Comparison of ENCODE assay signal across 8 cellular contexts in the genomic region with DNA sequence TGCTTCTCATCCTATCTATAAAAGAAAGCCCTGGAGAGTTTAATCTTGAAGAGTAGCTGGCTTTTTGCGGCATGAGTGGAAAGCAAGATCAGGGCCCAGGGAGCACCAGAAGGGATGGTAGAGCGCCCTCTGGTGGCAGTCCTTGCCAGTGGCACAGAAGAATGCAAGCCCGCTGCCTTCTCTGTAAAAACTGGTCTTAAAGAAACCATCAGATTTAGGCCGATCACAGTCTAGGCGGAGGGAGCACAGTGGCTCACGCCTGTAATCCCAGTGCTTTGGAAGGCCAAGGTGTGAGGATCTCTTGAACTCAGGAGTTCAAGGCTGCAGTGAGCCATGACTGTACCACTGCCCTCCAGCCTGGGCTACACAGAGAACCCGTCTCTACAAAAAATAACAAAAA. TPM values are rescaled to one million over a fixed set of nuclear protein-coding genes. Genes with fewer than 3 reads are reported as not detected.
DNase-seq lines count a peak whose midpoint lies in the region; ATAC-seq and TF ChIP-seq lines count a peak whose summit lies in the region.

No MANE protein-coding gene starts in this region.

- H3K4me3 ChIP-seq in ACC112 (ENCODE audit: low read depth, low read length) (no peak overlapping the region), Peyer's patch (no peak overlapping the region), fibroblast of pulmonary artery (replicated peaks; ENCODE audit: low read depth, low read length) (no peak overlapping the region), neural cell (ENCODE audit: low read length) (no peak overlapping the region)

- peaks cover 13% of the 10 kb centered on the region for H3K4me1 ChIP-seq in ACC112 (ENCODE audit: control insufficient read depth, insufficient read depth, low read length, unreplicated experiment)
- H3K4me1 ChIP-seq in Peyer's patch: peaks cover 0 to 15% (median 3%) of the 10 kb centered on the region in 4 donors

- ATAC-seq in GM18867 (IDR thresholded peaks at IDR 0.05; ENCODE audit: unreplicated experiment): peak; percentile 65
- ATAC-seq in activated T-cell treated with anti-CD3 and anti-CD28 coated beads, Interleukin-2, amount 50 U/mL, for 4 hours: peak; percentile 64 to 82

- H4K20me1 ChIP-seq in neural cell (ENCODE audit: insufficient read depth): no peaks in the 10 kb centered on the region

- TF ChIP-seq POLR2A in Peyer's patch (IDR thresholded peaks at IDR 0.05): no peak

- H3K9ac ChIP-seq in neural cell (ENCODE audit: low read length): no peak overlapping the region

- H3K4me1 Mint-ChIP-seq in activated T-cell treated with anti-CD3 and anti-CD28 coated beads, Interleukin-2, amount 50 U/mL, for 4 hours (ENCODE audit: low read depth): no peaks in the 10 kb centered on the region

- H3K27me3 ChIP-seq in ACC112 (ENCODE audit: insufficient read depth, low read length) (no peaks in the 10 kb centered on the region), Peyer's patch (no peaks in the 10 kb centered on the region), neural cell (ENCODE audit: insufficient read depth, low read depth, low read length) (no peaks in the 10 kb centered on the region)

- H3K36me3 ChIP-seq in ACC112 (ENCODE audit: insufficient read depth, low read length): no peaks in the 10 kb centered on the region
- no peaks in the 10 kb centered on the region for H3K36me3 ChIP-seq in Peyer's patch
- H3K36me3 ChIP-seq in neural cell (ENCODE audit: insufficient read depth, low read length): no peaks in the 10 kb centered on the region

- TF ChIP-seq EP300 in Ishikawa (IDR thresholded peaks at IDR 0.05; ENCODE audit: borderline replicate concordance) (no peak), neural cell (conservative IDR thresholded peaks at IDR 0.05; ENCODE audit: poor library complexity, severe bottlenecking) (no peak)

- H3K4me2 ChIP-seq in neural cell (ENCODE audit: low read length): no peak overlapping the region

- H3K36me3 Mint-ChIP-seq in activated T-cell treated with anti-CD3 and anti-CD28 coated beads, Interleukin-2, amount 50 U/mL, for 4 hours (ENCODE audit: insufficient read depth): no peaks in the 10 kb centered on the region

- H3F3A ChIP-seq in neural cell (ENCODE audit: insufficient read depth, low read length, poor library complexity, severe bottlenecking): no peaks in the 10 kb centered on the region

- H3K27ac ChIP-seq in ACC112 (ENCODE audit: low read depth, low read length): no peak overlapping the region
- no peak overlapping the region for H3K27ac ChIP-seq in Peyer's patch
- H3K27ac ChIP-seq in neural cell (ENCODE audit: low read length): no peak overlapping the region

- peak; percentile 80 to 94 (median 88) for DNase-seq in Peyer's patch
- peak; percentile 79 for DNase-seq in activated T-cell treated with anti-CD3 and anti-CD28 coated beads, Interleukin-2, amount 50 U/mL, for 4 hours
- DNase-seq in fibroblast of pulmonary artery (ENCODE audit: low read depth): peak; percentile 91
- peak; percentile 68 for DNase-seq in stimulated activated naive CD4-positive, alpha-beta T cell treated with Interleukin-2 at 50 U/mL for 16 hours (lab: John Stamatoyannopoulos, UW)

- H3K27me3 Mint-ChIP-seq in activated T-cell treated with anti-CD3 and anti-CD28 coated beads, Interleukin-2, amount 50 U/mL, for 4 hours (ENCODE audit: low read depth): peaks cover 3% of the 10 kb centered on the region

- no peaks in the 10 kb centered on the region for H3K9me2 ChIP-seq in neural cell (ENCODE audit: insufficient read depth, low read length)

- peak overlapping the region; percentile 79 for H2AFZ ChIP-seq in ACC112 (ENCODE audit: low read length, unreplicated experiment)
- no peak overlapping the region for H2AFZ ChIP-seq in neural cell (ENCODE audit: low read depth, low read length)

- H3K9me3 ChIP-seq in Peyer's patch (no peaks in the 10 kb centered on the region), neural cell (ENCODE audit: low read length) (no peaks in the 10 kb centered on the region)

- H3K79me2 ChIP-seq in ACC112 (ENCODE audit: control insufficient read depth, insufficient read depth, low read length, unreplicated experiment) (no peaks in the 10 kb centered on the region), neural cell (replicated peaks; ENCODE audit: insufficient read depth, low read length) (no peaks in the 10 kb centered on the region)

- no peak overlapping the region for H3K4me3 Mint-ChIP-seq in activated T-cell treated with anti-CD3 and anti-CD28 coated beads, Interleukin-2, amount 50 U/mL, for 4 hours

- TF ChIP-seq RAD21 in Ishikawa (IDR thresholded peaks at IDR 0.05; ENCODE audit: low read depth): peak; percentile 97
- TF ChIP-seq RAD21 in neural cell (conservative IDR thresholded peaks at IDR 0.05): peak; percentile 66

- TF ChIP-seq CTCF in Peyer's patch (IDR thresholded peaks at IDR 0.05) (peak; percentile 58 to 96 (median 90)), fibroblast of pulmonary artery (IDR thresholded peaks at IDR 0.05; ENCODE audit: low read length, missing control alignments) (peak; percentile 94), neural cell (IDR thresholded peaks at IDR 0.05; ENCODE audit: poor library complexity, severe bottlenecking) (peak; percentile 74)

- H3K9me3 Mint-ChIP-seq in activated T-cell treated with anti-CD3 and anti-CD28 coated beads, Interleukin-2, amount 50 U/mL, for 4 hours: no peaks in the 10 kb centered on the region

TF ChIP-seq in Ishikawa, 13 proteins besides CTCF, POLR2A, EP300 and RAD21 (continues in another document):
- no peak for TF ChIP-seq YY1 (IDR thresholded peaks at IDR 0.05; ENCODE audit: low read depth)
- TF ChIP-seq CREB1 (IDR thresholded peaks at IDR 0.05; ENCODE audit: low read depth): no peak
- TF ChIP-seq CEBPB (IDR thresholded peaks at IDR 0.05): no peak
- peak; percentile 48; the same call in 1 of the 2 replicates for TF ChIP-seq TEAD4 (IDR thresholded peaks at IDR 0.05)
- no peak for TF ChIP-seq TAF1 (IDR thresholded peaks at IDR 0.05; ENCODE audit: low read depth)
- TF ChIP-seq, protein P1, sequence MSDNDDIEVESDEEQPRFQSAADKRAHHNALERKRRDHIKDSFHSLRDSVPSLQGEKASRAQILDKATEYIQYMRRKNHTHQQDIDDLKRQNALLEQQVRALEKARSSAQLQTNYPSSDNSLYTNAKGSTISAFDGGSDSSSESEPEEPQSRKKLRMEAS (IDR thresholded peaks at IDR 0.05): no peak

TF ChIP-seq in neural cell, 6 proteins besides CTCF, POLR2A, EP300 and RAD21:
- no peak for TF ChIP-seq MXI1 (conservative IDR thresholded peaks at IDR 0.05; ENCODE audit: poor library complexity, severe bottlenecking)
- TF ChIP-seq POLR2AphosphoS5 (IDR thresholded peaks at IDR 0.05): no peak
- peak; percentile 80 for TF ChIP-seq SMC3 (conservative IDR thresholded peaks at IDR 0.05; ENCODE audit: poor library complexity)

RNA-seq across cellular contexts. Expression of a gene that starts 35.6 kb away (rescaled TPM):
- not detected for total RNA-seq in Peyer's patch
- not detected for total RNA-seq in activated T-cell treated with anti-CD3 and anti-CD28 coated beads, Interleukin-2, amount 50 U/mL, for 4 hours
- polyA plus RNA-seq in neural cell: not detected in 2 replicates
- not detected in 2 replicates for polyA minus RNA-seq in neural cell

RNA-seq across cellular contexts. Expression of a gene that starts 36.3 kb away (rescaled TPM):
- total RNA-seq in Peyer's patch: 10 to 100 TPM; 53.6 to 96.0 (median 69.6) TPM
- total RNA-seq in activated T-cell treated with anti-CD3 and anti-CD28 coated beads, Interleukin-2, amount 50 U/mL, for 4 hours: 1 to 10 TPM; 1.0 to 1.3 (median 1.2) TPM
- 2.3 and 3.1 TPM in 2 replicates for polyA plus RNA-seq in neural cell
- 7.9 and 8.3 TPM in 2 replicates for polyA minus RNA-seq in neural cell

Comparison
In these comparisons a context has a peak if more than half of its experiments do, and no peak if none do; other contexts are left out.
1. RNA of a gene that starts 36.3 kb away (total RNA-seq): 53.6 to 96.0 TPM in Peyer's patch; 1.0 to 1.3 TPM in activated T-cell treated with anti-CD3 and anti-CD28 coated beads, Interleukin-2, amount 50 U/mL, for 4 hours; every median in the first group is over 10 times any median in the second.
2. Peak in every context shown above with its lines, with median percentiles within 50 percentile points of each other: DNase-seq and CTCF ChIP-seq.